In genomic region chr14:92724516-92725340, GRCh38 we compare ENCODE assay signal across 10 cellular contexts. TPM values are rescaled to one million over a fixed set of nuclear protein-coding genes. Genes with fewer than 3 reads are reported as not detected.
DNase-seq lines count a peak whose midpoint lies in the region; ATAC-seq and TF ChIP-seq lines count a peak whose summit lies in the region.
"Had no signal": no experiment of that assay in that cellular context is flagged by ENCODE, and none has a peak within 500 bp of the region (broad histone marks: within the 10 kb centered on the region; RNA-seq: fewer than 3 reads in every experiment).

No MANE protein-coding gene starts in this region.

- H3K27ac ChIP-seq in 22Rv1, result peak overlapping the region; percentile 82
- H3K27ac ChIP-seq in right atrium auricular region, result peak overlapping the region; percentile 76 to 83
- no peak overlapping the region for H3K27ac ChIP-seq in foreskin keratinocyte
- H3K27ac ChIP-seq: tibial artery had no signal

- no peaks in the 10 kb centered on the region for H3K4me1 Mint-ChIP-seq in neural crest cell
- H3K4me1 Mint-ChIP-seq in activated CD4-positive, alpha-beta T cell treated with anti-CD3 and anti-CD28 coated beads, Interleukin-2, amount 10 ng/mL, durations not matched to agents 24 days and 14 days, result peaks cover 18% of the 10 kb centered on the region

- no peak overlapping the region for H3K4me3 ChIP-seq in right atrium auricular region
- H3K4me3 ChIP-seq: tibial artery had no signal

- ATAC-seq in foreskin keratinocyte (no peak), GM21381 (IDR thresholded peaks at IDR 0.05; ENCODE audit: unreplicated experiment) (no peak)

- no peaks in the 10 kb centered on the region for H3K27me3 ChIP-seq in right atrium auricular region
- no peaks in the 10 kb centered on the region for H3K27me3 ChIP-seq in foreskin keratinocyte
- H3K27me3 ChIP-seq: tibial artery had no signal

- DNase-seq in NOMO-1 treated with dmso at 0.1 percent for 144 hours (lab: John Stamatoyannopoulos, UW; ENCODE audit: unreplicated experiment) (peak; percentile 69), right atrium auricular region (ENCODE audit: low spot score) (peak; percentile 77), neural crest cell (ENCODE audit: low read depth, low spot score) (no peak), foreskin keratinocyte (no peak), putamen (ENCODE audit: low spot score) (no peak)
- no peak for DNase-seq in activated CD4-positive, alpha-beta T cell treated with anti-CD3 and anti-CD28 coated beads, Interleukin-2, amount 10 ng/mL, durations not matched to agents 24 days and 14 days
- DNase-seq: DMS79 had no signal

- H3K4me3 Mint-ChIP-seq in neural crest cell, result no peak overlapping the region
- no peak overlapping the region for H3K4me3 Mint-ChIP-seq in activated CD4-positive, alpha-beta T cell treated with anti-CD3 and anti-CD28 coated beads, Interleukin-2, amount 10 ng/mL, durations not matched to agents 24 days and 14 days

- H3K27ac Mint-ChIP-seq in neural crest cell (ENCODE audit: unreplicated experiment), result peak overlapping the region; percentile 78
- no peak overlapping the region for H3K27ac Mint-ChIP-seq in activated CD4-positive, alpha-beta T cell treated with anti-CD3 and anti-CD28 coated beads, Interleukin-2, amount 10 ng/mL, durations not matched to agents 24 days and 14 days

- no peaks in the 10 kb centered on the region for H3K9me3 Mint-ChIP-seq in neural crest cell
- peaks cover 4% of the 10 kb centered on the region for H3K9me3 Mint-ChIP-seq in activated CD4-positive, alpha-beta T cell treated with anti-CD3 and anti-CD28 coated beads, Interleukin-2, amount 10 ng/mL, durations not matched to agents 24 days and 14 days

- no peaks in the 10 kb centered on the region for H3K27me3 Mint-ChIP-seq in neural crest cell (ENCODE audit: low read depth)
- H3K27me3 Mint-ChIP-seq in activated CD4-positive, alpha-beta T cell treated with anti-CD3 and anti-CD28 coated beads, Interleukin-2, amount 10 ng/mL, durations not matched to agents 24 days and 14 days, result peaks cover 32% of the 10 kb centered on the region

- H3K9me3 ChIP-seq in right atrium auricular region, result no peaks in the 10 kb centered on the region
- H3K9me3 ChIP-seq: tibial artery had no signal

- no peak for TF ChIP-seq CTCF in 22Rv1 (IDR thresholded peaks at IDR 0.05)
- no peak for TF ChIP-seq CTCF in right atrium auricular region (IDR thresholded peaks at IDR 0.05)
- TF ChIP-seq CTCF in neural crest cell (conservative IDR thresholded peaks at IDR 0.05), result no peak
- no peak for TF ChIP-seq CTCF in foreskin keratinocyte (conservative IDR thresholded peaks at IDR 0.05)

- intact Hi-C loops in activated CD4-positive, alpha-beta T cell treated with anti-CD3 and anti-CD28 coated beads, Interleukin-2, amount 10 ng/mL, durations not matched to agents 24 days and 14 days (cut with micrococcal nuclease), result no loop called here

- peaks cover 4% of the 10 kb centered on the region for H3K36me3 ChIP-seq in right atrium auricular region

- H3K36me3 Mint-ChIP-seq in neural crest cell (ENCODE audit: low read depth), result peaks cover 17% of the 10 kb centered on the region
- peaks cover 4% of the 10 kb centered on the region for H3K36me3 Mint-ChIP-seq in activated CD4-positive, alpha-beta T cell treated with anti-CD3 and anti-CD28 coated beads, Interleukin-2, amount 10 ng/mL, durations not matched to agents 24 days and 14 days (ENCODE audit: low read depth)

- H3K4me1 ChIP-seq in right atrium auricular region (peaks cover 0 to 38% of the 10 kb centered on the region in 2 donors), foreskin keratinocyte (peaks cover 6% of the 10 kb centered on the region)

RNA-seq across cellular contexts. Expression of gene LGMN, which starts 23.7 kb away (rescaled TPM):
- total RNA-seq in right atrium auricular region (100 to 1,000 TPM in 1 of 2 donors, 10 to 100 TPM in 1; 65.6 to 109 TPM), neural crest cell (35.3 and 37.0 TPM in 2 replicates), foreskin keratinocyte (45.6 and 46.3 TPM in 2 replicates)
- 1.4 and 2.1 TPM in 2 replicates for total RNA-seq in activated CD4-positive, alpha-beta T cell treated with anti-CD3 and anti-CD28 coated beads, Interleukin-2, amount 10 ng/mL, durations not matched to agents 24 days and 14 days
- polyA plus RNA-seq in foreskin keratinocyte, result 39.5 and 40.8 TPM in 2 replicates

Comparison
In these comparisons a context has a peak if more than half of its experiments do, and no peak if none do; other contexts are left out.
1. DNase-seq: peak in NOMO-1 treated with dmso at 0.1 percent for 144 hours (single experiment) and right atrium auricular region (single experiment); none in neural crest cell (single experiment), activated CD4-positive, alpha-beta T cell treated with anti-CD3 and anti-CD28 coated beads, Interleukin-2, amount 10 ng/mL, durations not matched to agents 24 days and 14 days (single experiment), foreskin keratinocyte (0 of 2) and putamen (single experiment).
2. RNA of gene LGMN, which starts 23.7 kb away (total RNA-seq): 65.6 to 109 TPM in right atrium auricular region, 45.6 to 46.3 TPM in foreskin keratinocyte and 35.3 to 37.0 TPM in neural crest cell; 1.4 to 2.1 TPM in activated CD4-positive, alpha-beta T cell treated with anti-CD3 and anti-CD28 coated beads, Interleukin-2, amount 10 ng/mL, durations not matched to agents 24 days and 14 days; every median in the first group is over 10 times any median in the second.